Comparison of ENCODE assay signal across 15 cellular contexts in the genomic region with DNA sequence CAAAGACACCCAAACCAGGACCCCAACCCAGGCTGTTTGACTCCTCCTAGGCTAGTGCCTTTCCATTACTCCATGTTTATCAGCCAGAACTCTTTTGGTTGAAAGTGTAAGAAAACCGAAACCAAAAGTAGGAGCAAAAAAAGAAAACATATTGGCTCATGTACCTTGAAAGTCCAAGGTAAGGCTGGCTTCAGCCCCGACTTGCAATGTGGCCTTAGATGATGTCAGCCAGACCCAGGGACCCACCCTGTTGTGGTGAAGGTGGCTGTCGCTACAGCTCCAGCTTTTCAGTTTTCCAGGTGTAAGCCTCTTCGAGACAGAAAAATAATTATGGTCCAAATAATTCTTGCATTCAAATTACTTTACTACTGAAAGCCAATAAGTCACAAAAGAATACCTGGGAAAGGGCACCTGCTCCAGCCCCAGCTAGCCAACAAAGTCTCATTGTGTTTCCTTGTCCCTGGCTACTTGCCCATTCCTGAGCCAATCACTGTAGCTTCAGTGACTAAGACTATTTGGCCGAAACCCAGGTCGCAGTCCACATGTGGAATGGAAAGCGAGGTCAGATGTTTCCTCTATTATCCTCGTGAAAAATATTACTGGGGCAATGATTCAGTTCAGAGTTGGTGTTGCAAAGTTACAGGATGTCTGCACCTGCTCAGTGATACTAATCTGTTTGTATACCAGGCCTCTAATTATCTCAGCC. TPM values are rescaled to one million over a fixed set of nuclear protein-coding genes. Genes with fewer than 3 reads are reported as not detected.
DNase-seq lines count a peak whose midpoint lies in the region; ATAC-seq and TF ChIP-seq lines count a peak whose summit lies in the region.
"Had no signal": no experiment of that assay in that cellular context is flagged by ENCODE, and none has a peak within 500 bp of the region (broad histone marks: within the 10 kb centered on the region; RNA-seq: fewer than 3 reads in every experiment).

No MANE protein-coding gene starts in this region.

- ATAC-seq in HG03045 (IDR thresholded peaks at IDR 0.05; ENCODE audit: unreplicated experiment): no peak
- ATAC-seq: GM12878, SK-N-SH treated with all-trans-retinoic acid at 6 μM for 48 hours had no signal

- H4K20me1 ChIP-seq in MM.1S (ENCODE audit: insufficient read depth, low read length) (no peaks in the 10 kb centered on the region), smooth muscle cell (ENCODE audit: low read depth) (no peaks in the 10 kb centered on the region)

- H3K27me3 ChIP-seq in MM.1S (replicated peaks; ENCODE audit: insufficient read depth, low read length) (no peaks in the 10 kb centered on the region), smooth muscle cell (ENCODE audit: low read depth) (no peaks in the 10 kb centered on the region)

- H3K4me1 ChIP-seq in MM.1S (ENCODE audit: low read length) (no peaks in the 10 kb centered on the region), smooth muscle cell (ENCODE audit: low read depth) (no peaks in the 10 kb centered on the region)

- no peaks in the 10 kb centered on the region for H3K9me2 ChIP-seq in MM.1S (replicated peaks; ENCODE audit: insufficient read depth, low read length)

- H3K9me3 ChIP-seq in MM.1S (replicated peaks; ENCODE audit: insufficient read depth, low read length) (no peaks in the 10 kb centered on the region), smooth muscle cell (replicated peaks; ENCODE audit: low read depth) (no peaks in the 10 kb centered on the region)

- H3F3A ChIP-seq in MM.1S (ENCODE audit: insufficient read depth, low read length) (no peaks in the 10 kb centered on the region), smooth muscle cell (ENCODE audit: low read depth) (no peaks in the 10 kb centered on the region)

- H3K79me2 ChIP-seq in MM.1S (ENCODE audit: low read length) (no peaks in the 10 kb centered on the region), smooth muscle cell (ENCODE audit: low read depth) (no peaks in the 10 kb centered on the region)

- H3K27ac ChIP-seq in MM.1S (ENCODE audit: low read length): no peak overlapping the region
- H3K27ac ChIP-seq in smooth muscle cell (ENCODE audit: low read depth): no peak overlapping the region

- H3K9ac ChIP-seq in MM.1S (ENCODE audit: low read length): no peak overlapping the region
- H3K9ac ChIP-seq in smooth muscle cell (ENCODE audit: low read depth): no peak overlapping the region

- H3K4me3 ChIP-seq in MM.1S (ENCODE audit: low read length): peak overlapping the region; percentile 9
- H3K4me3 ChIP-seq in smooth muscle cell: no peak overlapping the region
- H3K4me3 ChIP-seq: GM12878 had no signal

- WGBS in smooth muscle cell (ENCODE audit: low lambda C conversion rate): 76% methylated on average over 8 of the region's 8 CpGs

- H2AFZ ChIP-seq in MM.1S (ENCODE audit: low read length) (peak overlapping the region; percentile 8; the same call in 1 of the 2 replicates), smooth muscle cell (ENCODE audit: low read depth) (no peak overlapping the region)

- peak; percentile 12 for DNase-seq in A172 (ENCODE audit: low spot score)
- DNase-seq in MM.1S: peak; percentile 50
- peak; percentile 30 for DNase-seq in dermis blood vessel endothelial cell
- peak; percentile 2 to 71 for DNase-seq in lung microvascular endothelial cell (ENCODE audit: low read depth in 2 of 2)
- no peak for DNase-seq in smooth muscle cell (lab: John Stamatoyannopoulos, UW; ENCODE audit: unreplicated experiment)
- no peak for DNase-seq in NCI-H2081 treated with DMSO at 0.1 percent for 48 hours (lab: John Stamatoyannopoulos, UW)
- DNase-seq in stimulated activated CD4-positive, alpha-beta T cell treated with anti-CD3 and anti-CD28 coated beads, Interleukin-4, amount 100 ng/mL, for 1 hour: no peak
- DNase-seq: activated CD4-positive, alpha-beta T cell treated with anti-CD3 and anti-CD28 coated beads for 48 hours; activated naive CD4-positive, alpha-beta T cell treated with anti-CD3 and anti-CD28 coated beads, Interleukin-2, amount 50 U/mL, for 16 hours; CD4-positive, CD25-positive, alpha-beta regulatory T cell had no signal

- H3K4me2 ChIP-seq in MM.1S (ENCODE audit: low read depth, low read length): peak overlapping the region; percentile 25; the same call in 1 of the 2 replicates
- H3K4me2 ChIP-seq in smooth muscle cell: no peak overlapping the region

- TF ChIP-seq CTCF in MM.1S (IDR thresholded peaks at IDR 0.05; ENCODE audit: low read length) (no peak), smooth muscle cell (IDR thresholded peaks at IDR 0.05; ENCODE audit: borderline replicate concordance, insufficient read depth, poor library complexity, severe bottlenecking) (no peak)

- H3K36me3 ChIP-seq in MM.1S (replicated peaks; ENCODE audit: insufficient read depth, low read length) (no peaks in the 10 kb centered on the region), smooth muscle cell (ENCODE audit: low read depth) (no peaks in the 10 kb centered on the region)

RNA-seq across cellular contexts. Expression of a gene that starts 20.7 kb away (rescaled TPM):
- not detected in 2 replicates for total RNA-seq in A172 (2014; rRNA removed; shearing (Covaris generic))
- not detected in 2 replicates for total RNA-seq in dermis blood vessel endothelial cell
- not detected in 2 replicates for total RNA-seq in lung microvascular endothelial cell
- total RNA-seq in smooth muscle cell: 0.09 and 0.49 TPM in 2 replicates
- polyA plus RNA-seq in smooth muscle cell: 0.30 and 0.46 TPM in 2 replicates
- total RNA-seq: CD4-positive, CD25-positive, alpha-beta regulatory T cell; fibroblast of lung; NCI-H460 had no signal
- polyA plus RNA-seq: CD4-positive, CD25-positive, alpha-beta regulatory T cell; fibroblast of lung had no signal

Comparison
In these comparisons a context has a peak if more than half of its experiments do, and no peak if none do; other contexts are left out.
1. DNase-seq: peak in A172 (single experiment), MM.1S (single experiment), dermis blood vessel endothelial cell (single experiment) and lung microvascular endothelial cell (2 of 2); none in smooth muscle cell (single experiment), NCI-H2081 treated with DMSO at 0.1 percent for 48 hours (single experiment) and stimulated activated CD4-positive, alpha-beta T cell treated with anti-CD3 and anti-CD28 coated beads, Interleukin-4, amount 100 ng/mL, for 1 hour (single experiment).